In genomic region chr1:76302711-76303347, GRCh38 we compare ENCODE assay signal across 18 cellular contexts.
DNase-seq lines count a peak whose midpoint lies in the region; ATAC-seq and TF ChIP-seq lines count a peak whose summit lies in the region.
"Had no signal": no experiment of that assay in that cellular context is flagged by ENCODE, and none has a peak within 500 bp of the region (broad histone marks: within the 10 kb centered on the region; RNA-seq: fewer than 3 reads in every experiment).

No MANE protein-coding gene starts in this region.

- no peak for DNase-seq in activated CD4-positive, alpha-beta T cell treated with anti-CD3 and anti-CD28 coated beads for 36 hours
- no peak for DNase-seq in activated CD4-positive, alpha-beta T cell treated with anti-CD3 and anti-CD28 coated beads, Interleukin-2, amount 10 ng/mL, durations not matched to agents 24 days and 14 days
- DNase-seq in M059J (ENCODE audit: low read depth) = peak; percentile 62
- no peak for DNase-seq in WTC11 (ENCODE audit: low spot score)
- DNase-seq in osteoblast (ENCODE audit: insufficient read length, low spot score, missing footprints) = no peak
- no peak for DNase-seq in activated gamma-delta T cell treated with Interleukin-2 at 50 U/mL for 16 hours
- DNase-seq: activated CD8-positive, alpha-beta memory T cell treated with anti-CD3 and anti-CD28 coated beads for 24 hours; left ventricle myocardium inferior; mucosa of descending colon; SIG-M5; sigmoid colon; T-helper 1 cell; upper lobe of left lung had no signal

- H3K9me3 Mint-ChIP-seq in activated CD4-positive, alpha-beta T cell treated with anti-CD3 and anti-CD28 coated beads for 36 hours (ENCODE audit: low read depth) = no peaks in the 10 kb centered on the region
- H3K9me3 Mint-ChIP-seq in activated CD4-positive, alpha-beta T cell treated with anti-CD3 and anti-CD28 coated beads, Interleukin-2, amount 10 ng/mL, durations not matched to agents 24 days and 14 days = no peaks in the 10 kb centered on the region
- no peaks in the 10 kb centered on the region for H3K9me3 Mint-ChIP-seq in WTC11
- H3K9me3 Mint-ChIP-seq: GM23338; stimulated activated naive CD8-positive, alpha-beta T cell treated with anti-CD3 and anti-CD28 coated beads, Interleukin-15, Interleukin-2, amounts not matched to agents 100 ng/mL and 50 ng/mL, for 24 hours had no signal

- no peak overlapping the region for H3K27ac Mint-ChIP-seq in activated CD4-positive, alpha-beta T cell treated with anti-CD3 and anti-CD28 coated beads for 36 hours
- H3K27ac Mint-ChIP-seq in activated CD4-positive, alpha-beta T cell treated with anti-CD3 and anti-CD28 coated beads, Interleukin-2, amount 10 ng/mL, durations not matched to agents 24 days and 14 days = no peak overlapping the region
- 0 out of 2 replicates have a peak overlapping the region, but pooled peaks have one; percentile 47 for H3K27ac Mint-ChIP-seq in WTC11
- H3K27ac Mint-ChIP-seq: GM23338; stimulated activated naive CD8-positive, alpha-beta T cell treated with anti-CD3 and anti-CD28 coated beads, Interleukin-15, Interleukin-2, amounts not matched to agents 100 ng/mL and 50 ng/mL, for 24 hours had no signal

- H3K9me3 ChIP-seq in osteoblast (ENCODE audit: low read depth, low read length) = no peaks in the 10 kb centered on the region
- H3K9me3 ChIP-seq: left ventricle myocardium inferior, mucosa of descending colon, sigmoid colon, upper lobe of left lung had no signal

- H3K4me3 ChIP-seq in osteoblast (ENCODE audit: insufficient read depth, low read length) = peak overlapping the region; percentile 10
- H3K4me3 ChIP-seq: GM23338, left ventricle myocardium inferior, mucosa of descending colon, sigmoid colon had no signal

- H3K4me2 ChIP-seq in osteoblast (ENCODE audit: insufficient read depth, low read length) = no peak overlapping the region
- H3K4me2 ChIP-seq: GM23338 had no signal

- peaks cover 37% of the 10 kb centered on the region for H3K4me1 Mint-ChIP-seq in activated CD4-positive, alpha-beta T cell treated with anti-CD3 and anti-CD28 coated beads for 36 hours
- peaks cover 16% of the 10 kb centered on the region for H3K4me1 Mint-ChIP-seq in activated CD4-positive, alpha-beta T cell treated with anti-CD3 and anti-CD28 coated beads, Interleukin-2, amount 10 ng/mL, durations not matched to agents 24 days and 14 days
- H3K4me1 Mint-ChIP-seq in WTC11 = peaks cover 41% of the 10 kb centered on the region

- ATAC-seq in activated CD4-positive, alpha-beta T cell treated with anti-CD3 and anti-CD28 coated beads for 36 hours = peak; percentile 26
- peak; percentile 60 for ATAC-seq in WTC11
- no peak for ATAC-seq in HG03520 (IDR thresholded peaks at IDR 0.05; ENCODE audit: unreplicated experiment)
- ATAC-seq in GM18519 (IDR thresholded peaks at IDR 0.05; ENCODE audit: low FRiP score, unreplicated experiment) = no peak
- ATAC-seq: HepG2, mucosa of descending colon had no signal

- no peaks in the 10 kb centered on the region for H3K27me3 ChIP-seq in osteoblast (ENCODE audit: insufficient read depth, low read length)
- H3K27me3 ChIP-seq: sigmoid colon, upper lobe of left lung had no signal

- no peaks in the 10 kb centered on the region for H3K36me3 Mint-ChIP-seq in activated CD4-positive, alpha-beta T cell treated with anti-CD3 and anti-CD28 coated beads for 36 hours (ENCODE audit: low read depth)
- H3K36me3 Mint-ChIP-seq in activated CD4-positive, alpha-beta T cell treated with anti-CD3 and anti-CD28 coated beads, Interleukin-2, amount 10 ng/mL, durations not matched to agents 24 days and 14 days (ENCODE audit: low read depth) = no peaks in the 10 kb centered on the region
- H3K36me3 Mint-ChIP-seq in WTC11 = no peaks in the 10 kb centered on the region

- POLR2A ChIA-PET in activated CD4-positive, alpha-beta T cell treated with anti-CD3 and anti-CD28 coated beads for 36 hours (lab: Charles Lee) = no interaction called here
- POLR2A ChIA-PET in WTC11 (lab: Charles Lee) = no interaction called here

- no peak overlapping the region for H3K4me3 Mint-ChIP-seq in activated CD4-positive, alpha-beta T cell treated with anti-CD3 and anti-CD28 coated beads for 36 hours
- H3K4me3 Mint-ChIP-seq in activated CD4-positive, alpha-beta T cell treated with anti-CD3 and anti-CD28 coated beads, Interleukin-2, amount 10 ng/mL, durations not matched to agents 24 days and 14 days = no peak overlapping the region
- no peak overlapping the region for H3K4me3 Mint-ChIP-seq in WTC11
- H3K4me3 Mint-ChIP-seq: GM23338; stimulated activated naive CD8-positive, alpha-beta T cell treated with anti-CD3 and anti-CD28 coated beads, Interleukin-15, Interleukin-2, amounts not matched to agents 100 ng/mL and 50 ng/mL, for 24 hours had no signal

- CTCF ChIA-PET in activated CD4-positive, alpha-beta T cell treated with anti-CD3 and anti-CD28 coated beads for 36 hours (lab: Charles Lee) = interaction anchor here (1.2 kb wide), 1 partner anchor 15 kb away, joined by 6 read pairs; no protein-coding TSS in a partner anchor
- CTCF ChIA-PET in WTC11 (lab: Charles Lee) = no interaction called here

- H3K79me2 ChIP-seq in osteoblast (ENCODE audit: insufficient read depth, low read length) = no peaks in the 10 kb centered on the region

- no peaks in the 10 kb centered on the region for H4K20me1 ChIP-seq in osteoblast (ENCODE audit: insufficient read depth, low read length)

- H3K27me3 Mint-ChIP-seq in activated CD4-positive, alpha-beta T cell treated with anti-CD3 and anti-CD28 coated beads for 36 hours = no peaks in the 10 kb centered on the region
- H3K27me3 Mint-ChIP-seq in activated CD4-positive, alpha-beta T cell treated with anti-CD3 and anti-CD28 coated beads, Interleukin-2, amount 10 ng/mL, durations not matched to agents 24 days and 14 days = no peaks in the 10 kb centered on the region
- no peaks in the 10 kb centered on the region for H3K27me3 Mint-ChIP-seq in WTC11 (ENCODE audit: low read depth)
- H3K27me3 Mint-ChIP-seq: stimulated activated naive CD8-positive, alpha-beta T cell treated with anti-CD3 and anti-CD28 coated beads, Interleukin-15, Interleukin-2, amounts not matched to agents 100 ng/mL and 50 ng/mL, for 24 hours had no signal

- no peaks in the 10 kb centered on the region for H3K36me3 ChIP-seq in osteoblast (ENCODE audit: insufficient read depth, low read length)
- H3K36me3 ChIP-seq: left ventricle myocardium inferior, sigmoid colon, upper lobe of left lung had no signal

- H3K27ac ChIP-seq in osteoblast (ENCODE audit: low read depth, low read length) = no peak overlapping the region
- H3K27ac ChIP-seq: left ventricle myocardium inferior, sigmoid colon, upper lobe of left lung had no signal

- TF ChIP-seq CTCF in WTC11 (IDR thresholded peaks at IDR 0.05) = no peak
- TF ChIP-seq CTCF in osteoblast (IDR thresholded peaks at IDR 0.05; ENCODE audit: extremely low read depth, low read depth, low read length) = no peak

- H2AFZ ChIP-seq in osteoblast (ENCODE audit: low read length) = no peak overlapping the region
- H2AFZ ChIP-seq: GM23338 had no signal

- intact Hi-C loops in activated CD4-positive, alpha-beta T cell treated with anti-CD3 and anti-CD28 coated beads for 36 hours (cut with DNase I, micrococcal nuclease) = no loop called here
- intact Hi-C loops in activated CD4-positive, alpha-beta T cell treated with anti-CD3 and anti-CD28 coated beads, Interleukin-2, amount 10 ng/mL, durations not matched to agents 24 days and 14 days (cut with micrococcal nuclease) = no loop called here

- H3K4me1 ChIP-seq in osteoblast (ENCODE audit: insufficient read depth, low read length) = no peaks in the 10 kb centered on the region
- H3K4me1 ChIP-seq: left ventricle myocardium inferior, sigmoid colon had no signal

TF ChIP-seq in WTC11, 78 proteins besides CTCF, POLR2A, EP300 and RAD21:
- TF ChIP-seq NFYB (CRISPR knock-in tag; conservative IDR thresholded peaks at IDR 0.05; ENCODE audit: low read depth) (peak; percentile 64), ZNF232 (CRISPR knock-in tag; IDR thresholded peaks at IDR 0.05) (no peak)

Comparison
In these comparisons a context has a peak if more than half of its experiments do, and no peak if none do; other contexts are left out.
1. ATAC-seq: peak in activated CD4-positive, alpha-beta T cell treated with anti-CD3 and anti-CD28 coated beads for 36 hours (single experiment) and WTC11 (single experiment); none in HG03520 (single experiment) and GM18519 (single experiment).